ENCODE assay signal across 6 cellular contexts in genomic region chr16:546909-547770, GRCh38. TPM values are rescaled to one million over a fixed set of nuclear protein-coding genes. Genes with fewer than 3 reads are reported as not detected.
DNase-seq lines count a peak whose midpoint lies in the region; ATAC-seq and TF ChIP-seq lines count a peak whose summit lies in the region.

No MANE protein-coding gene starts in this region.

- H3K4me3 ChIP-seq in ovary = peak overlapping the region; percentile 12

- H3K27ac ChIP-seq in ovary = no peak overlapping the region

- H3K4me3 Mint-ChIP-seq in central memory CD8-positive, alpha-beta T cell = peak overlapping the region; percentile 11

- H3K36me3 Mint-ChIP-seq in central memory CD8-positive, alpha-beta T cell (ENCODE audit: insufficient read depth) = peaks cover 10% of the 10 kb centered on the region

- H3K27ac Mint-ChIP-seq in central memory CD8-positive, alpha-beta T cell (ENCODE audit: low read depth) = no peak overlapping the region

- H3K27me3 ChIP-seq in ovary = no peaks in the 10 kb centered on the region

- H3K27me3 Mint-ChIP-seq in central memory CD8-positive, alpha-beta T cell = no peaks in the 10 kb centered on the region

- H3K4me1 Mint-ChIP-seq in central memory CD8-positive, alpha-beta T cell = no peaks in the 10 kb centered on the region

- intact Hi-C loops in ovary (cut with DNase I) = loop anchor here in 2 of 4 donors (10.0 kb wide), 1 partner anchor 118 kb away; the partner anchor contains the start of gene RHOT2 (in 2 of the 2)

- no peak for TF ChIP-seq POLR2A in ovary (IDR thresholded peaks at IDR 0.05)

- peak; percentile 52 for ATAC-seq in central memory CD8-positive, alpha-beta T cell (replicated peaks; ENCODE audit: extremely low read depth, poor library complexity, severe bottlenecking)
- ATAC-seq in HG03457 (IDR thresholded peaks at IDR 0.05; ENCODE audit: unreplicated experiment) = no peak

- H3K4me1 ChIP-seq in ovary (ENCODE audit: insufficient read depth) = peaks cover 3% of the 10 kb centered on the region

- no peaks in the 10 kb centered on the region for H3K36me3 ChIP-seq in ovary

- DNase-seq in activated gamma-delta T cell treated with Interleukin-2 at 50 U/mL for 16 hours = peak; percentile 39
- no peak for DNase-seq in activated gamma-delta T cell (lab: John Stamatoyannopoulos, UW)
- no peak for DNase-seq in central memory CD8-positive, alpha-beta T cell (ENCODE audit: low spot score in 2 of 2)
- peak; percentile 88 to 95 (median 91) for DNase-seq in ovary
- no peak for DNase-seq in NCI-H524 treated with DMSO at 0.1 percent for 48 hours (lab: John Stamatoyannopoulos, UW)

- H3K9me3 Mint-ChIP-seq in central memory CD8-positive, alpha-beta T cell = no peaks in the 10 kb centered on the region

- H3K9me3 ChIP-seq in ovary = no peaks in the 10 kb centered on the region

- TF ChIP-seq EP300 in ovary (IDR thresholded peaks at IDR 0.05) = no peak

- 41 to 57% (median 42%) methylated on average over 59 to 60 of the region's 60 CpGs for WGBS in ovary, 3 donors

- peak; percentile 54 to 80 (median 79) for TF ChIP-seq CTCF in ovary (IDR thresholded peaks at IDR 0.05)

RNA-seq across cellular contexts. Expression of gene PRR35, which starts 13.1 kb away (rescaled TPM):
- not detected for total RNA-seq in ovary
- not detected for polyA plus RNA-seq in ovary

RNA-seq across cellular contexts. Expression of gene CAPN15, which starts 19.6 kb away (rescaled TPM):
- total RNA-seq in ovary = 10 to 100 TPM; 16.9 to 38.9 (median 30.5) TPM
- 10 to 100 TPM in 1 of 2 donors, 1 to 10 TPM in 1; 1.6 to 19.4 TPM for polyA plus RNA-seq in ovary

RNA-seq across cellular contexts. Expression of gene NHLRC4, which starts 19.7 kb away (rescaled TPM):
- 10 to 100 TPM in 1 of 7 donors, 1 to 10 TPM in 6; 3.2 to 15.4 (median 5.0) TPM for total RNA-seq in ovary
- polyA plus RNA-seq in ovary = 1 to 10 TPM in 1 of 2 donors, under 1 TPM in 1; 0.53 to 5.9 TPM

RNA-seq across cellular contexts. Expression of gene PIGQ, which starts 22.6 kb away (rescaled TPM):
- total RNA-seq in ovary = 10 to 100 TPM; 24.1 to 47.7 (median 39.8) TPM
- polyA plus RNA-seq in ovary = 10 to 100 TPM in 1 of 2 donors, 1 to 10 TPM in 1; 4.3 to 36.3 TPM

RNA-seq across cellular contexts. Expression of gene RAB40C, which starts 42.7 kb away (rescaled TPM):
- 10 to 100 TPM; 11.7 to 24.1 (median 21.4) TPM for total RNA-seq in ovary
- polyA plus RNA-seq in ovary = 10 to 100 TPM in 1 of 2 donors, 1 to 10 TPM in 1; 1.9 to 21.0 TPM

Comparison
In these comparisons a context has a peak if more than half of its experiments do, and no peak if none do; other contexts are left out.
1. DNase-seq: peak in activated gamma-delta T cell treated with Interleukin-2 at 50 U/mL for 16 hours (single experiment) and ovary (5 of 5); none in activated gamma-delta T cell (single experiment), central memory CD8-positive, alpha-beta T cell (0 of 2) and NCI-H524 treated with DMSO at 0.1 percent for 48 hours (single experiment).